ENCODE assay signal across 1 cellular context in genomic region chr22:25077056-25077455, GRCh38.
TF ChIP-seq lines count a peak whose summit lies in the region.

No MANE protein-coding gene starts in this region.

TF ChIP-seq in GM23338, 12 proteins besides CTCF, POLR2A, EP300 and RAD21 (continued from another document):
- TF ChIP-seq ZNF462 (CRISPR knock-in tag; IDR thresholded peaks at IDR 0.05), result no peak
TF ChIP-seq in GM23338: peak in this region for 0.
